Comparison of ENCODE assay signal across 15 cellular contexts in the genomic region with DNA sequence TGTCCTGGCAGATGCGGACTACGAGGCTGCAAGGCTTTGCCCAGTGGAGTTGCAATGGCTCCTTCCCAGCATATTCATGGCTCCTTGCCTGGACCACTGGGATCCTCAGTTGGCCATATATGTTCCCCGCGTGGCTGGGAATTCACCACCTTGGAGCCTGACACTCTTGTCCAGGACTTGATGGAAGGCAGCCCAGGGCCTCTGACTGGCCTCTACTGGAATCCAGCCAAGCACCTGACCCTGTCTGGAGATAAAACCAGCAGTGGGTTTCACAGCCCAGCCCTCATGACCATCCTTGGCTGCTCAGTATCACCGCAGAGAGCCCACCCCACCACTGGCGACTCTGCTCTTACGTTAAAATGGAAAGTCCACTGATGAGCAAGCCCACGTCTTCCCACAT.
"Had no signal": no experiment of that assay in that cellular context is flagged by ENCODE, and none has a peak within 500 bp of the region (broad histone marks: within the 10 kb centered on the region; RNA-seq: fewer than 3 reads in every experiment).

No MANE protein-coding gene starts in this region.

- H3K27ac ChIP-seq: adrenal gland, body of pancreas, parathyroid adenoma, SJCRH30, suprapubic skin, upper lobe of left lung, WERI-Rb-1 had no signal

- H3K4me3 ChIP-seq: adrenal gland, body of pancreas, SJCRH30, suprapubic skin, upper lobe of left lung had no signal

- H3K4me1 ChIP-seq: adrenal gland, body of pancreas, upper lobe of left lung had no signal

- H3K9me3 ChIP-seq: adrenal gland, body of pancreas, SJCRH30, suprapubic skin, upper lobe of left lung had no signal

- H3K27me3 Mint-ChIP-seq: naive B cell had no signal

- H3K4me1 Mint-ChIP-seq: activated naive CD4-positive, alpha-beta T cell treated with anti-CD3 and anti-CD28 coated beads, Interleukin-2, amount 10 ng/mL, durations not matched to agents 7 days and 5 days; T-helper 17 cell had no signal

- DNase-seq: activated CD4-positive, alpha-beta T cell treated with anti-CD3 and anti-CD28 coated beads, Interleukin-2, amount 50 U/mL, for 48 hours; activated naive CD4-positive, alpha-beta T cell treated with anti-CD3 and anti-CD28 coated beads, Interleukin-2, amount 10 ng/mL, durations not matched to agents 7 days and 5 days; activated T-cell treated with anti-CD3 and anti-CD28 coated beads, Interleukin-2, amount 50 U/mL, for 1 hour; naive B cell; SJCRH30; small intestine; stimulated activated CD4-positive, alpha-beta T cell treated with anti-CD3 and anti-CD28 coated beads, Interleukin-4, amount 100 ng/mL, for 24 hours; stimulated activated naive CD8-positive, alpha-beta T cell treated with anti-CD3 and anti-CD28 coated beads, Interleukin-15, Interleukin-2, amounts not matched to agents 100 U/mL and 50 U/mL, for 24 hours; T-helper 17 cell; upper lobe of left lung; WERI-Rb-1 had no signal

- H3K36me3 ChIP-seq: adrenal gland, SJCRH30, suprapubic skin, upper lobe of left lung, WERI-Rb-1 had no signal

- H3K27ac Mint-ChIP-seq: activated naive CD4-positive, alpha-beta T cell treated with anti-CD3 and anti-CD28 coated beads, Interleukin-2, amount 10 ng/mL, durations not matched to agents 7 days and 5 days; T-helper 17 cell had no signal

- H3K27me3 ChIP-seq: adrenal gland, body of pancreas, suprapubic skin, upper lobe of left lung had no signal

- H3K36me3 Mint-ChIP-seq: activated naive CD4-positive, alpha-beta T cell treated with anti-CD3 and anti-CD28 coated beads, Interleukin-2, amount 10 ng/mL, durations not matched to agents 7 days and 5 days; naive B cell had no signal

- ATAC-seq: body of pancreas; stimulated activated naive CD8-positive, alpha-beta T cell treated with anti-CD3 and anti-CD28 coated beads, Interleukin-15, Interleukin-2, amounts not matched to agents 100 U/mL and 50 U/mL, for 24 hours; T-helper 17 cell had no signal

- H3K9me3 Mint-ChIP-seq: activated naive CD4-positive, alpha-beta T cell treated with anti-CD3 and anti-CD28 coated beads, Interleukin-2, amount 10 ng/mL, durations not matched to agents 7 days and 5 days had no signal

- H3K4me3 Mint-ChIP-seq: activated naive CD4-positive, alpha-beta T cell treated with anti-CD3 and anti-CD28 coated beads, Interleukin-2, amount 10 ng/mL, durations not matched to agents 7 days and 5 days; naive B cell; T-helper 17 cell had no signal
